ENCODE assay signal across 28 cellular contexts in the genomic region with DNA sequence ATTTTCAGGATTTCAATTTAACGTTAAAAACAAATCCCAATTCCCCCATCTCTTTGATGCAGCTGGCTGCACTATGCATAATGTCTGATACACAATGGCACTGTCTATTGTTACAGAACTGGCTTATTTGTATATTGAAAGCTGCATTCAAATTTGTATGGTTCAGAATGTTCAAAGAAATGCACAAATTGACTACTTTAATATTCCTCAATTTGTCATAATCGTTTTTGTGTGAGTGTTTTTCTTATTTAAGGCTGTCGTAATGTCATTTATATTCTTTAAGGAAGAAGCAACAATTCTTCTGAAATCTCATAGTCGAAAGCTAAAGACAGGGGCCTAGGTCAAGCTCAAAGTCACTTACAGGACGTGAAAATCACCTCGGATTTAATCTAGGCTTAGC.
"Had no signal": no experiment of that assay in that cellular context is flagged by ENCODE, and none has a peak within 500 bp of the region (broad histone marks: within the 10 kb centered on the region; RNA-seq: fewer than 3 reads in every experiment).

No MANE protein-coding gene starts in this region.

- H3K4me3 Mint-ChIP-seq: activated B cell treated with CpG ODN at 0.5 μM for 24 hours; activated CD8-positive, alpha-beta T cell treated with anti-CD3 and anti-CD28 coated beads, Interleukin-2, amount 10 ng/mL, durations not matched to agents 7 days and 5 days; activated naive CD8-positive, alpha-beta T cell; activated T-cell treated with anti-CD3 and anti-CD28 coated beads, Interleukin-2, amount 50 U/mL, for 72 hours; endodermal cell; neural crest cell; type B pancreatic cell had no signal

- ATAC-seq: activated CD8-positive, alpha-beta T cell treated with anti-CD3 and anti-CD28 coated beads, Interleukin-2, amount 10 ng/mL, durations not matched to agents 7 days and 5 days; activated T-cell treated with anti-CD3 and anti-CD28 coated beads, Interleukin-2, amount 50 U/mL, for 72 hours; esophagus mucosa; foreskin keratinocyte; left lung; lower lobe of right lung; pancreas; psoas muscle had no signal

- H3K36me3 Mint-ChIP-seq: activated naive CD8-positive, alpha-beta T cell; type B pancreatic cell had no signal

- DNase-seq: activated B cell treated with CpG ODN at 0.5 μM for 24 hours; activated CD4-positive, alpha-beta T cell treated with anti-CD3 and anti-CD28 coated beads, Interleukin-2, amount 50 U/mL, for 1 hour; activated CD8-positive, alpha-beta T cell treated with anti-CD3 and anti-CD28 coated beads, Interleukin-2, amount 10 ng/mL, durations not matched to agents 7 days and 5 days; activated effector memory CD4-positive, alpha-beta T cell treated with Interleukin-2 at 50 U/mL for 16 hours; activated naive CD4-positive, alpha-beta T cell treated with Interleukin-2 at 50 U/mL for 16 hours; activated T-cell treated with anti-CD3 and anti-CD28 coated beads for 4 hours; activated T-cell treated with anti-CD3 and anti-CD28 coated beads, Interleukin-2, amount 50 U/mL, for 72 hours; aorta; brain microvascular endothelial cell; endodermal cell; foreskin keratinocyte; kidney glomerular epithelial cell; left lung; lower lobe of right lung; mesendoderm; nucleus accumbens; pancreas; psoas muscle; stimulated activated CD4-positive, alpha-beta T cell treated with anti-CD3 and anti-CD28 coated beads, Interleukin-15, amount 100 ng/mL, for 24 hours; stimulated activated CD4-positive, alpha-beta T cell treated with anti-CD3 and anti-CD28 coated beads, Interleukin-2, amount 100 ng/mL, for 24 hours; stimulated activated naive CD4-positive, alpha-beta T cell; T-helper 2 cell had no signal

- H3K27me3 Mint-ChIP-seq: activated B cell treated with CpG ODN at 0.5 μM for 24 hours; activated naive CD8-positive, alpha-beta T cell; type B pancreatic cell had no signal

- FAIRE-seq: pancreas had no signal

- H3K9me3 Mint-ChIP-seq: activated B cell treated with CpG ODN at 0.5 μM for 24 hours; activated T-cell treated with anti-CD3 and anti-CD28 coated beads, Interleukin-2, amount 50 U/mL, for 72 hours; endodermal cell; neural crest cell; type B pancreatic cell had no signal

- H3K27ac ChIP-seq: brain microvascular endothelial cell, foreskin keratinocyte, left lung, lower lobe of right lung, pancreas, psoas muscle, right atrium auricular region, vagina had no signal

- H3K27ac Mint-ChIP-seq: activated B cell treated with CpG ODN at 0.5 μM for 24 hours; activated CD8-positive, alpha-beta T cell treated with anti-CD3 and anti-CD28 coated beads, Interleukin-2, amount 10 ng/mL, durations not matched to agents 7 days and 5 days; activated naive CD8-positive, alpha-beta T cell; activated T-cell treated with anti-CD3 and anti-CD28 coated beads, Interleukin-2, amount 50 U/mL, for 72 hours; endodermal cell; type B pancreatic cell had no signal

- H3K4me1 Mint-ChIP-seq: activated B cell treated with CpG ODN at 0.5 μM for 24 hours, endodermal cell, neural crest cell had no signal
